In genomic region chr1:156214024-156214748, GRCh38 we compare ENCODE assay signal across 8 cellular contexts. TPM values are rescaled to one million over a fixed set of nuclear protein-coding genes. Genes with fewer than 3 reads are reported as not detected.
DNase-seq lines count a peak whose midpoint lies in the region; ATAC-seq lines count a peak whose summit lies in the region.

No MANE protein-coding gene starts in this region.

- ATAC-seq in T-helper 17 cell (no peak), HG03520 (IDR thresholded peaks at IDR 0.05; ENCODE audit: unreplicated experiment) (no peak), GM21619 (IDR thresholded peaks at IDR 0.05; ENCODE audit: unreplicated experiment) (no peak)

- peaks cover 1% of the 10 kb centered on the region for H3K9me3 Mint-ChIP-seq in activated CD4-positive, alpha-beta T cell treated with anti-CD3 and anti-CD28 coated beads, Interleukin-2, amount 10 ng/mL, durations not matched to agents 24 days and 14 days

- peak overlapping the region in 18 of 21 experiments; percentile 84 to 99 (median 94) for H3K27ac ChIP-seq in skin epidermis

- peaks cover 67% of the 10 kb centered on the region for H3K36me3 Mint-ChIP-seq in activated CD4-positive, alpha-beta T cell treated with anti-CD3 and anti-CD28 coated beads, Interleukin-2, amount 10 ng/mL, durations not matched to agents 24 days and 14 days (ENCODE audit: low read depth)
- H3K36me3 Mint-ChIP-seq in T-helper 17 cell (ENCODE audit: low read depth) = peaks cover 3% of the 10 kb centered on the region

- no peak for DNase-seq in activated CD4-positive, alpha-beta T cell treated with anti-CD3 and anti-CD28 coated beads, Interleukin-2, amount 10 ng/mL, durations not matched to agents 24 days and 14 days
- DNase-seq in activated CD4-positive, alpha-beta T cell treated with anti-CD3 and anti-CD28 coated beads, Interleukin-2, amount 50 U/mL, for 1 hour = no peak
- DNase-seq in T-helper 17 cell (no peak), fibroblast of peridontal ligament (ENCODE audit: extremely low read depth) (peak; percentile 5), head of caudate nucleus (no peak)

- peak overlapping the region; percentile 50 to 62 (median 55) for H3K4me3 ChIP-seq in skin epidermis

- H3K27me3 Mint-ChIP-seq in activated CD4-positive, alpha-beta T cell treated with anti-CD3 and anti-CD28 coated beads, Interleukin-2, amount 10 ng/mL, durations not matched to agents 24 days and 14 days = no peaks in the 10 kb centered on the region
- H3K27me3 Mint-ChIP-seq in T-helper 17 cell = no peaks in the 10 kb centered on the region

- H3K4me3 Mint-ChIP-seq in activated CD4-positive, alpha-beta T cell treated with anti-CD3 and anti-CD28 coated beads, Interleukin-2, amount 10 ng/mL, durations not matched to agents 24 days and 14 days = peak overlapping the region; percentile 98
- peak overlapping the region; percentile 94 for H3K4me3 Mint-ChIP-seq in T-helper 17 cell

- intact Hi-C loops in activated CD4-positive, alpha-beta T cell treated with anti-CD3 and anti-CD28 coated beads, Interleukin-2, amount 10 ng/mL, durations not matched to agents 24 days and 14 days (cut with micrococcal nuclease) = loop anchor here (10.0 kb wide), 1 partner anchor 291 kb away; the partner anchor contains the start of gene MEF2D
- intact Hi-C loops in head of caudate nucleus (cut with DNase I) = no loop called here

- H3K27ac Mint-ChIP-seq in activated CD4-positive, alpha-beta T cell treated with anti-CD3 and anti-CD28 coated beads, Interleukin-2, amount 10 ng/mL, durations not matched to agents 24 days and 14 days = peak overlapping the region; percentile 96
- H3K27ac Mint-ChIP-seq in T-helper 17 cell = peak overlapping the region; percentile 97

- no peaks in the 10 kb centered on the region for H3K9me3 ChIP-seq in T-helper 17 cell (ENCODE audit: control insufficient read depth, low read length, poor library complexity, severe bottlenecking)

- peaks cover 43% of the 10 kb centered on the region for H3K4me1 Mint-ChIP-seq in activated CD4-positive, alpha-beta T cell treated with anti-CD3 and anti-CD28 coated beads, Interleukin-2, amount 10 ng/mL, durations not matched to agents 24 days and 14 days
- peaks cover 31% of the 10 kb centered on the region for H3K4me1 Mint-ChIP-seq in T-helper 17 cell

RNA-seq across cellular contexts. Expression of gene PMF1, which starts 1.4 kb away (rescaled TPM):
- total RNA-seq in activated CD4-positive, alpha-beta T cell treated with anti-CD3 and anti-CD28 coated beads, Interleukin-2, amount 10 ng/mL, durations not matched to agents 24 days and 14 days = 107 and 113 TPM in 2 replicates
- 10 to 100 TPM; 59.1 to 73.2 TPM for total RNA-seq in T-helper 17 cell

RNA-seq across cellular contexts. Expression of gene SLC25A44, which starts 20.3 kb away (rescaled TPM):
- 61.0 and 67.9 TPM in 2 replicates for total RNA-seq in activated CD4-positive, alpha-beta T cell treated with anti-CD3 and anti-CD28 coated beads, Interleukin-2, amount 10 ng/mL, durations not matched to agents 24 days and 14 days
- total RNA-seq in T-helper 17 cell = 10 to 100 TPM; 14.4 to 21.6 TPM

RNA-seq across cellular contexts. Expression of gene BGLAP, which starts 27.8 kb away (rescaled TPM):
- 1.9 and 2.3 TPM in 2 replicates for total RNA-seq in activated CD4-positive, alpha-beta T cell treated with anti-CD3 and anti-CD28 coated beads, Interleukin-2, amount 10 ng/mL, durations not matched to agents 24 days and 14 days
- 1 to 10 TPM; 1.1 to 3.7 TPM for total RNA-seq in T-helper 17 cell

RNA-seq across cellular contexts. Expression of gene PAQR6, which starts 33.7 kb away (rescaled TPM):
- 4.2 and 4.6 TPM in 2 replicates for total RNA-seq in activated CD4-positive, alpha-beta T cell treated with anti-CD3 and anti-CD28 coated beads, Interleukin-2, amount 10 ng/mL, durations not matched to agents 24 days and 14 days
- 1 to 10 TPM; 2.8 to 3.1 TPM for total RNA-seq in T-helper 17 cell
